1 cellular context compared by ENCODE assay signal in the genomic region with DNA sequence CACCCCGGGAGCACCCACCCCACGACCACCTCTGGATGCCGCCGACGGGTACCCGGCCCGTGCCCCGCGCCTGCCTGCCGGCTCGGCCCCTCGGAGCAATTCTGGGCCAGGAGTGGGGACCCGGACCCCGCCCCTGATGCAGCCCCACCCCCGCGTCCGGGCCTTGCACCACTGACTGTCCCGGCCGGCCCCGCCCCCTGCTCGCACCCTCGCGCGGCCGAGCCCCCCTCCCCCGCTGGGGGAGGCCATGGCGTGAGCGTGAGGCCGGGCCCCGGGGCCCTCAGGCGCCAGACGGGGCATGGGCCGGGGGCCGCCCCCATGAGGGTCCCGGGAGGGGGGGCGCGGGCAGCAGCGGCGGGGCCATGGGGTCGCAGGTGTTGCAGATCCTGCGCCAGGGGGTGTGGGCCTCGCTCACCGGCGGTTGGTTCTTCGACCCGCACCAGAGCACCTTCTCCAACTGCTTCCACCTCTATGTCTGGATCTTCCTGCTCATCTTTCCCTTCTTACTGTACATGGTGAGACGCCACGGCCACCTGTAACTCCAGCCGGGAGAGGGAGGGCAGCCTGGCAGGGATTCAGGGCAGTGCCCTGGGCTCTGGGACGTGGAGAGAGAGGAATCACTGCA.
TF ChIP-seq lines count a peak whose summit lies in the region.

No MANE protein-coding gene starts in this region.

TF ChIP-seq in HepG2, 621 proteins besides CTCF, POLR2A, EP300 and RAD21 (continued from another document):
- TF ChIP-seq SMYD3 (CRISPR knock-in tag; IDR thresholded peaks at IDR 0.05) (no peak), ZNF530 (CRISPR knock-in tag; IDR thresholded peaks at IDR 0.05; ENCODE audit: low read depth) (no peak), ZNF878 (CRISPR knock-in tag; IDR thresholded peaks at IDR 0.05) (no peak), ZNF772 (CRISPR knock-in tag; IDR thresholded peaks at IDR 0.05) (no peak), EED (CRISPR knock-in tag; IDR thresholded peaks at IDR 0.05) (no peak), GTF3A (CRISPR knock-in tag; conservative IDR thresholded peaks at IDR 0.05) (no peak), MED8 (CRISPR knock-in tag; IDR thresholded peaks at IDR 0.05; ENCODE audit: insufficient replicate concordance) (peak; percentile 52), POLR2G (IDR thresholded peaks at IDR 0.05; ENCODE audit: low read depth, low read length) (peak; percentile 65), ZNF614 (CRISPR knock-in tag; IDR thresholded peaks at IDR 0.05; ENCODE audit: borderline replicate concordance) (0 out of 2 replicates have a peak, but pooled peaks have one; percentile 22), ZGPAT (CRISPR knock-in tag; IDR thresholded peaks at IDR 0.05) (0 out of 2 replicates have a peak, but pooled peaks have one; percentile 5), ZMYM2 (CRISPR knock-in tag; IDR thresholded peaks at IDR 0.05) (no peak), HMG20B (CRISPR knock-in tag; conservative IDR thresholded peaks at IDR 0.05) (no peak), CENPT (CRISPR knock-in tag; IDR thresholded peaks at IDR 0.05; ENCODE audit: low read depth) (no peak), ZNF431 (CRISPR knock-in tag; IDR thresholded peaks at IDR 0.05; ENCODE audit: borderline replicate concordance, low read depth) (0 out of 2 replicates have a peak, but pooled peaks have one; percentile 58), DNMT3B (CRISPR knock-in tag; conservative IDR thresholded peaks at IDR 0.05) (no peak)
- TF ChIP-seq, protein P1, sequence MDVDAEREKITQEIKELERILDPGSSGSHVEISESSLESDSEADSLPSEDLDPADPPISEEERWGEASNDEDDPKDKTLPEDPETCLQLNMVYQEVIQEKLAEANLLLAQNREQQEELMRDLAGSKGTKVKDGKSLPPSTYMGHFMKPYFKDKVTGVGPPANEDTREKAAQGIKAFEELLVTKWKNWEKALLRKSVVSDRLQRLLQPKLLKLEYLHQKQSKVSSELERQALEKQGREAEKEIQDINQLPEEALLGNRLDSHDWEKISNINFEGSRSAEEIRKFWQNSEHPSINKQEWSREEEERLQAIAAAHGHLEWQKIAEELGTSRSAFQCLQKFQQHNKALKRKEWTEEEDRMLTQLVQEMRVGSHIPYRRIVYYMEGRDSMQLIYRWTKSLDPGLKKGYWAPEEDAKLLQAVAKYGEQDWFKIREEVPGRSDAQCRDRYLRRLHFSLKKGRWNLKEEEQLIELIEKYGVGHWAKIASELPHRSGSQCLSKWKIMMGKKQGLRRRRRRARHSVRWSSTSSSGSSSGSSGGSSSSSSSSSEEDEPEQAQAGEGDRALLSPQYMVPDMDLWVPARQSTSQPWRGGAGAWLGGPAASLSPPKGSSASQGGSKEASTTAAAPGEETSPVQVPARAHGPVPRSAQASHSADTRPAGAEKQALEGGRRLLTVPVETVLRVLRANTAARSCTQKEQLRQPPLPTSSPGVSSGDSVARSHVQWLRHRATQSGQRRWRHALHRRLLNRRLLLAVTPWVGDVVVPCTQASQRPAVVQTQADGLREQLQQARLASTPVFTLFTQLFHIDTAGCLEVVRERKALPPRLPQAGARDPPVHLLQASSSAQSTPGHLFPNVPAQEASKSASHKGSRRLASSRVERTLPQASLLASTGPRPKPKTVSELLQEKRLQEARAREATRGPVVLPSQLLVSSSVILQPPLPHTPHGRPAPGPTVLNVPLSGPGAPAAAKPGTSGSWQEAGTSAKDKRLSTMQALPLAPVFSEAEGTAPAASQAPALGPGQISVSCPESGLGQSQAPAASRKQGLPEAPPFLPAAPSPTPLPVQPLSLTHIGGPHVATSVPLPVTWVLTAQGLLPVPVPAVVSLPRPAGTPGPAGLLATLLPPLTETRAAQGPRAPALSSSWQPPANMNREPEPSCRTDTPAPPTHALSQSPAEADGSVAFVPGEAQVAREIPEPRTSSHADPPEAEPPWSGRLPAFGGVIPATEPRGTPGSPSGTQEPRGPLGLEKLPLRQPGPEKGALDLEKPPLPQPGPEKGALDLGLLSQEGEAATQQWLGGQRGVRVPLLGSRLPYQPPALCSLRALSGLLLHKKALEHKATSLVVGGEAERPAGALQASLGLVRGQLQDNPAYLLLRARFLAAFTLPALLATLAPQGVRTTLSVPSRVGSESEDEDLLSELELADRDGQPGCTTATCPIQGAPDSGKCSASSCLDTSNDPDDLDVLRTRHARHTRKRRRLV (CRISPR knock-in tag; IDR thresholded peaks at IDR 0.05) = no peak
- TF ChIP-seq, protein P2, sequence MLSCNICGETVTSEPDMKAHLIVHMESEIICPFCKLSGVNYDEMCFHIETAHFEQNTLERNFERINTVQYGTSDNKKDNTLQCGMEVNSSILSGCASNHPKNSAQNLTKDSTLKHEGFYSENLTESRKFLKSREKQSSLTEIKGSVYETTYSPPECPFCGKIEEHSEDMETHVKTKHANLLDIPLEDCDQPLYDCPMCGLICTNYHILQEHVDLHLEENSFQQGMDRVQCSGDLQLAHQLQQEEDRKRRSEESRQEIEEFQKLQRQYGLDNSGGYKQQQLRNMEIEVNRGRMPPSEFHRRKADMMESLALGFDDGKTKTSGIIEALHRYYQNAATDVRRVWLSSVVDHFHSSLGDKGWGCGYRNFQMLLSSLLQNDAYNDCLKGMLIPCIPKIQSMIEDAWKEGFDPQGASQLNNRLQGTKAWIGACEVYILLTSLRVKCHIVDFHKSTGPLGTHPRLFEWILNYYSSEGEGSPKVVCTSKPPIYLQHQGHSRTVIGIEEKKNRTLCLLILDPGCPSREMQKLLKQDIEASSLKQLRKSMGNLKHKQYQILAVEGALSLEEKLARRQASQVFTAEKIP (CRISPR knock-in tag; IDR thresholded peaks at IDR 0.05; ENCODE audit: borderline replicate concordance) = no peak
- TF ChIP-seq, protein P3, sequence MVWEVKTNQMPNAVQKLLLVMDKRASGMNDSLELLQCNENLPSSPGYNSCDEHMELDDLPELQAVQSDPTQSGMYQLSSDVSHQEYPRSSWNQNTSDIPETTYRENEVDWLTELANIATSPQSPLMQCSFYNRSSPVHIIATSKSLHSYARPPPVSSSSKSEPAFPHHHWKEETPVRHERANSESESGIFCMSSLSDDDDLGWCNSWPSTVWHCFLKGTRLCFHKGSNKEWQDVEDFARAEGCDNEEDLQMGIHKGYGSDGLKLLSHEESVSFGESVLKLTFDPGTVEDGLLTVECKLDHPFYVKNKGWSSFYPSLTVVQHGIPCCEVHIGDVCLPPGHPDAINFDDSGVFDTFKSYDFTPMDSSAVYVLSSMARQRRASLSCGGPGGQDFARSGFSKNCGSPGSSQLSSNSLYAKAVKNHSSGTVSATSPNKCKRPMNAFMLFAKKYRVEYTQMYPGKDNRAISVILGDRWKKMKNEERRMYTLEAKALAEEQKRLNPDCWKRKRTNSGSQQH (CRISPR knock-in tag; IDR thresholded peaks at IDR 0.05; ENCODE audit: low read depth) = 0 out of 2 replicates have a peak, but pooled peaks have one; percentile 41
- TF ChIP-seq, protein P4, sequence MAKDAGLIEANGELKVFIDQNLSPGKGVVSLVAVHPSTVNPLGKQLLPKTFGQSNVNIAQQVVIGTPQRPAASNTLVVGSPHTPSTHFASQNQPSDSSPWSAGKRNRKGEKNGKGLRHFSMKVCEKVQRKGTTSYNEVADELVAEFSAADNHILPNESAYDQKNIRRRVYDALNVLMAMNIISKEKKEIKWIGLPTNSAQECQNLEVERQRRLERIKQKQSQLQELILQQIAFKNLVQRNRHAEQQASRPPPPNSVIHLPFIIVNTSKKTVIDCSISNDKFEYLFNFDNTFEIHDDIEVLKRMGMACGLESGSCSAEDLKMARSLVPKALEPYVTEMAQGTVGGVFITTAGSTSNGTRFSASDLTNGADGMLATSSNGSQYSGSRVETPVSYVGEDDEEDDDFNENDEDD (CRISPR knock-in tag; IDR thresholded peaks at IDR 0.05; ENCODE audit: borderline replicate concordance) = 0 out of 2 replicates have a peak, but pooled peaks have one; percentile 10
- TF ChIP-seq, protein P5, sequence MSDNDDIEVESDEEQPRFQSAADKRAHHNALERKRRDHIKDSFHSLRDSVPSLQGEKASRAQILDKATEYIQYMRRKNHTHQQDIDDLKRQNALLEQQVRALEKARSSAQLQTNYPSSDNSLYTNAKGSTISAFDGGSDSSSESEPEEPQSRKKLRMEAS (IDR thresholded peaks at IDR 0.05) = no peak
